Comparison of ENCODE assay signal across 17 cellular contexts in genomic region chr11:27693398-27693797, GRCh38. TPM values are rescaled to one million over a fixed set of nuclear protein-coding genes. Genes with fewer than 3 reads are reported as not detected.
"Had no signal": no experiment of that assay in that cellular context is flagged by ENCODE, and none has a peak within 500 bp of the region (broad histone marks: within the 10 kb centered on the region; RNA-seq: fewer than 3 reads in every experiment).

No MANE protein-coding gene starts in this region.

- H3K4me2 ChIP-seq: smooth muscle cell had no signal

- H3K9me3 ChIP-seq: body of pancreas, colonic mucosa, heart right ventricle, pancreas, right lobe of liver, testis had no signal

- H3K4me1 ChIP-seq: body of pancreas, colonic mucosa, pancreas, right lobe of liver, testis had no signal

- H3K4me3 ChIP-seq: body of pancreas, colonic mucosa, heart right ventricle, pancreas, right lobe of liver, smooth muscle cell, testis had no signal

- DNase-seq: activated B cell treated with CpG ODN at 0.5 μM for 24 hours; activated CD4-positive, alpha-beta memory T cell treated with anti-CD3 and anti-CD28 coated beads for 36 hours; activated CD4-positive, alpha-beta T cell treated with anti-CD3 and anti-CD28 coated beads for 4 hours; activated T-cell treated with anti-CD3 and anti-CD28 coated beads for 4 hours; amniotic stem cell; body of pancreas; central memory CD4-positive, alpha-beta T cell; colonic mucosa; heart right ventricle; naive thymus-derived CD8-positive, alpha-beta T cell; pancreas; right lobe of liver; stimulated activated CD4-positive, alpha-beta T cell treated with anti-CD3 and anti-CD28 coated beads, Interleukin-4, amount 100 ng/mL, for 24 hours; testis had no signal

- H3K27me3 ChIP-seq: body of pancreas, right lobe of liver, testis had no signal

- ATAC-seq: body of pancreas; heart right ventricle; naive thymus-derived CD8-positive, alpha-beta T cell; pancreas; right lobe of liver; stimulated activated memory B cell treated with anti-CD40 and anti-IgM and Interleukin-4, amounts not matched to agents 10 μg/mL and 1 μg/mL and 100 μg/mL, for 72 hours had no signal

- H3K36me3 ChIP-seq: colonic mucosa, heart right ventricle, pancreas, right lobe of liver had no signal

- H3K27ac ChIP-seq: body of pancreas, colonic mucosa, heart right ventricle, pancreas, right lobe of liver, testis had no signal

RNA-seq across cellular contexts. Expression of gene BDNF, which starts 6.9 kb away (rescaled TPM):
- total RNA-seq: activated B cell treated with CpG ODN at 0.5 μM for 24 hours; activated CD4-positive, alpha-beta memory T cell treated with anti-CD3 and anti-CD28 coated beads for 36 hours; activated T-helper 1 cell treated with anti-CD3 and anti-CD28 coated beads, Interleukin-12 subunit alpha, Interleukin-12 subunit beta, Interleukin-2, Interleukin-4 antibody, amounts not matched to agents 30 ng/mL and 10 ng/mL and 1 ng/mL, durations not matched to agents 14 hours and 24 hours and 36 hours; body of pancreas; naive thymus-derived CD8-positive, alpha-beta T cell had no signal
